In genomic region chr12:49707127-49707811, GRCh38 we compare ENCODE assay signal across 8 cellular contexts. TPM values are rescaled to one million over a fixed set of nuclear protein-coding genes. Genes with fewer than 3 reads are reported as not detected.
A peak's percentile ranks its signal among the peaks of the same experiment; 100 is the strongest.
DNase-seq lines count a peak whose midpoint lies in the region; ATAC-seq and TF ChIP-seq lines count a peak whose summit lies in the region.

Gene FMNL3 (minus strand): TSS chr12:49707405. CDS start chr12:49707180, 225 bp downstream.

- TF ChIP-seq CTCF in osteocyte (IDR thresholded peaks at IDR 0.05), result peak; percentile 98

- ATAC-seq in HG02588 (IDR thresholded peaks at IDR 0.05; ENCODE audit: unreplicated experiment), result peak; percentile 79

- under 1% methylated on average over 90 of the region's 94 CpGs for WGBS in thymus

- peak; percentile 90 for DNase-seq in NCI-H1048 (lab: John Stamatoyannopoulos, UW)
- no peak for DNase-seq in SK-N-MC (ENCODE audit: low read depth, low spot score)
- DNase-seq in glomerular endothelial cell (ENCODE audit: extremely low read depth, low read depth, low spot score), result no peak
- peak; percentile 99 for DNase-seq in osteocyte (ENCODE audit: extremely low spot score, unreplicated experiment)

- no peaks in the 10 kb centered on the region for H3K27me3 ChIP-seq in thymus (ENCODE audit: control insufficient read depth, insufficient read depth)

- peak within 1 kb of the TSS; percentile 60 for H3K9ac ChIP-seq in SK-N-MC (ENCODE audit: insufficient read length)

- no peaks in the 10 kb centered on the region for H3K36me3 ChIP-seq in SK-N-MC (ENCODE audit: insufficient read depth, low read length)
- no peaks in the 10 kb centered on the region for H3K36me3 ChIP-seq in thymus (ENCODE audit: control insufficient read depth, insufficient read depth)

- H3K4me3 Mint-ChIP-seq in activated naive CD4-positive, alpha-beta T cell treated with anti-CD3 and anti-CD28 coated beads, Interleukin-2, amount 50 U/mL, for 24 hours, result peak within 1 kb of the TSS; percentile 88
- peak within 1 kb of the TSS; percentile 96 for H3K4me3 Mint-ChIP-seq in osteocyte (ENCODE audit: unreplicated experiment)

- H3K27ac ChIP-seq in SK-N-MC (peak within 1 kb of the TSS; percentile 38; the same call in 1 of the 2 replicates), thymus (ENCODE audit: low read depth) (peak within 1 kb of the TSS; percentile 84)

- no peaks in the 10 kb centered on the region for H3K27me3 Mint-ChIP-seq in activated naive CD4-positive, alpha-beta T cell treated with anti-CD3 and anti-CD28 coated beads, Interleukin-2, amount 50 U/mL, for 24 hours
- peaks cover 29% of the 10 kb centered on the region for H3K27me3 Mint-ChIP-seq in osteocyte (ENCODE audit: unreplicated experiment)

- peak; percentile 34 for TF ChIP-seq POLR2A in GM10847 (IDR thresholded peaks at IDR 0.05; ENCODE audit: extremely low read depth, insufficient read length)

- H3K4me1 ChIP-seq in thymus (ENCODE audit: control insufficient read depth, insufficient read depth, low read length), result peaks cover 18% of the 10 kb centered on the region

- H3K9me3 Mint-ChIP-seq in activated naive CD4-positive, alpha-beta T cell treated with anti-CD3 and anti-CD28 coated beads, Interleukin-2, amount 50 U/mL, for 24 hours, result no peaks in the 10 kb centered on the region
- H3K9me3 Mint-ChIP-seq in osteocyte (ENCODE audit: unreplicated experiment), result no peaks in the 10 kb centered on the region

- H3K4me3 ChIP-seq in SK-N-MC, result peak within 1 kb of the TSS; percentile 93
- H3K4me3 ChIP-seq in thymus (ENCODE audit: low read length), result peak within 1 kb of the TSS; percentile 85

- H3K36me3 Mint-ChIP-seq in activated naive CD4-positive, alpha-beta T cell treated with anti-CD3 and anti-CD28 coated beads, Interleukin-2, amount 50 U/mL, for 24 hours, result no peaks in the 10 kb centered on the region
- no peaks in the 10 kb centered on the region for H3K36me3 Mint-ChIP-seq in osteocyte (ENCODE audit: unreplicated experiment)

- peak within 1 kb of the TSS; percentile 94 for H3K27ac Mint-ChIP-seq in activated naive CD4-positive, alpha-beta T cell treated with anti-CD3 and anti-CD28 coated beads, Interleukin-2, amount 50 U/mL, for 24 hours
- H3K27ac Mint-ChIP-seq in osteocyte (ENCODE audit: unreplicated experiment), result peak within 1 kb of the TSS; percentile 97

- no peaks in the 10 kb centered on the region for H3K9me3 ChIP-seq in SK-N-MC (ENCODE audit: low read depth, low read length)
- H3K9me3 ChIP-seq in thymus (ENCODE audit: control insufficient read depth), result no peaks in the 10 kb centered on the region

- peaks cover 45% of the 10 kb centered on the region for H3K4me1 Mint-ChIP-seq in activated naive CD4-positive, alpha-beta T cell treated with anti-CD3 and anti-CD28 coated beads, Interleukin-2, amount 50 U/mL, for 24 hours
- H3K4me1 Mint-ChIP-seq in osteocyte (ENCODE audit: unreplicated experiment), result peaks cover 41% of the 10 kb centered on the region

RNA-seq across cellular contexts. Expression of gene FMNL3, which starts in this region (rescaled TPM):
- total RNA-seq in glomerular endothelial cell (86.0 and 148 TPM in 2 replicates), osteocyte (37.4 and 37.7 TPM in 2 replicates)
- polyA plus RNA-seq in thymus, result 9.8 TPM

Comparison
In these comparisons a context has a peak if more than half of its experiments do, and no peak if none do; other contexts are left out.
1. DNase-seq: peak in NCI-H1048 (single experiment) and osteocyte (single experiment); none in SK-N-MC (single experiment) and glomerular endothelial cell (single experiment).